In the genomic region with DNA sequence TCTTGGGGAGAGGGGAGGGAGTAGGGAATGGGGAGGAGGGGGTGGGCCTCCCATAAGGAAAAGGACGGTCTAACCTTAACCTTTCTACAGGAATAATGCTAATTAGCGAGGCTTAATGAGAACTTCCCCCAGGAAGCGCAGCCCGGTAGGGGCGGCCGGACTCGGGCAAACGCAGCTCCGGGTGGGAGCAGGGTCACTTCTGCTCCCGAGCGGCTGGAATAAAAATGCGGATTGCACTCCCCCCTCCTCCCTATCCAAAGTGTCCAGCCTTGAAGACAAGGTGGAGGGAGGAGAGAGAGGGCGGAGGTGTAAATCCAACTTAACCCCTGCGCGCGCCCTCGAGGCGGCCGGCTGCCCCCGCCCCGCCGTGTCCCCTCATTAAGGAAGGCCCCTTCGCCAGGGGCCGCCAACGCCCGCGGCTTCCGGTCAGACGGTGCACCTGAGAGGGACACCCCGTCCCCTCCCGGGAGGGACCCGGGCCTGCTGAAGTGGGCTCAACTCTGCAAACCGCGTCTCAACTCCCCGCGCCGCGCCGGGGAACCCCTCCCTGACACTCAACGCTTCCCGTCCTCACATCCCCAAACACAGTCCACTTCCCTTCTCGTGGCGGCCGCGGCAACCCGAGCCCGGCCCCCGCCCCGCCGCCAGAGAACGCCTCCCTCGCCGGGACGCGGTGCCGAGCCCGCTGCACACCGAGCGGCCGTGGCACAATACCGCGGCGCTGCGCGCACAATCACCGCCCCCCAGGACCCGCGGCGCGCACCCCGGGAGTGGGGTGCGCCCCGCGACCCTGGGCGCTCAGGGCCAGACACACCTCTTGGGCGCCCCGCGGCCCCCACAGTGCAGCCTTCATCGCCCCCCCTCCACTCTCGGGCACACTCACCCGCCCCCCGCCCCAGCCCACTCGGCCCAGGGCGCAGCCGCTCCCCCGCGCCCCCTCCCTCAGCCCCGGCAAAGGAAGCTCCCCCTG, we compare ENCODE assay signal across 1 cellular context.
TF ChIP-seq lines count a peak whose summit lies in the region.

No MANE protein-coding gene starts in this region.

TF ChIP-seq in GM12878, 131 proteins besides CTCF, POLR2A, EP300 and RAD21 (continued from another document):
- TF ChIP-seq ZNF687 (IDR thresholded peaks at IDR 0.05) = no peak
- TF ChIP-seq SPI1 (IDR thresholded peaks at IDR 0.05; ENCODE audit: borderline replicate concordance, insufficient read depth, low read depth, low read length) = peak; percentile 53; the same call in 1 of the 2 replicates
- no peak for TF ChIP-seq ZNF24 (IDR thresholded peaks at IDR 0.05)
